Comparison of ENCODE assay signal across 8 cellular contexts in genomic region chr15:69760890-69761568, GRCh38.
DNase-seq lines count a peak whose midpoint lies in the region; ATAC-seq and TF ChIP-seq lines count a peak whose summit lies in the region.

No MANE protein-coding gene starts in this region.

- peaks cover 5% of the 10 kb centered on the region for H3K27me3 Mint-ChIP-seq in activated CD8-positive, alpha-beta T cell treated with anti-CD3 and anti-CD28 coated beads, Interleukin-2, amount 10 ng/mL, durations not matched to agents 7 days and 5 days (ENCODE audit: low read depth)
- no peaks in the 10 kb centered on the region for H3K27me3 Mint-ChIP-seq in endothelial cell (ENCODE audit: unreplicated experiment)
- peaks cover 6% of the 10 kb centered on the region for H3K27me3 Mint-ChIP-seq in osteocyte (ENCODE audit: unreplicated experiment)

- no peak for TF ChIP-seq EP300 in transverse colon (IDR thresholded peaks at IDR 0.05; ENCODE audit: low read depth)

- H3K27ac ChIP-seq in transverse colon: peak overlapping the region in 3 of 4 donors; percentile 21 to 47 (median 31)

- CTCF ChIA-PET in activated CD8-positive, alpha-beta T cell treated with anti-CD3 and anti-CD28 coated beads, Interleukin-2, amount 10 ng/mL, durations not matched to agents 7 days and 5 days (lab: Charles Lee): interaction anchor here (0.8 to 1.9 kb wide), 6 partner anchors 12 to 93 kb away, joined by 3 to 11 read pairs (median 4); no protein-coding TSS in a partner anchor

- H3K4me3 ChIP-seq in transverse colon: no peak overlapping the region

- peak; percentile 95 for DNase-seq in AG09319 (ENCODE audit: extremely low read depth, low read depth)
- DNase-seq in NAMALWA (ENCODE audit: low spot score): peak; percentile 17
- peak; percentile 92 for DNase-seq in activated CD8-positive, alpha-beta T cell treated with anti-CD3 and anti-CD28 coated beads, Interleukin-2, amount 10 ng/mL, durations not matched to agents 7 days and 5 days
- DNase-seq in endothelial cell (ENCODE audit: low spot score): no peak
- no peak for DNase-seq in osteocyte (ENCODE audit: extremely low spot score, unreplicated experiment)
- DNase-seq in transverse colon: peak; percentile 34
- DNase-seq in DMS153 (lab: John Stamatoyannopoulos, UW): no peak

- POLR2A ChIA-PET in activated CD8-positive, alpha-beta T cell treated with anti-CD3 and anti-CD28 coated beads, Interleukin-2, amount 10 ng/mL, durations not matched to agents 7 days and 5 days (lab: Charles Lee): interaction anchor here (0.6 to 0.9 kb wide), 7 partner anchors 12 to 338 kb away, joined by 3 to 7 read pairs (median 4); no protein-coding TSS in a partner anchor

- 66 to 69% methylated on average over 7 of the region's 7 CpGs for WGBS in transverse colon (ENCODE audit: low coverage in 1 of 2), 2 donors

- no peak for TF ChIP-seq POLR2A in transverse colon (IDR thresholded peaks at IDR 0.05)

- peaks cover 74% of the 10 kb centered on the region for H3K4me1 Mint-ChIP-seq in activated CD8-positive, alpha-beta T cell treated with anti-CD3 and anti-CD28 coated beads, Interleukin-2, amount 10 ng/mL, durations not matched to agents 7 days and 5 days (ENCODE audit: low read depth)
- H3K4me1 Mint-ChIP-seq in endothelial cell (ENCODE audit: unreplicated experiment) (peaks cover 29% of the 10 kb centered on the region), osteocyte (ENCODE audit: unreplicated experiment) (peaks cover 23% of the 10 kb centered on the region)

- intact Hi-C loops in transverse colon (cut with DNase I; ENCODE audit: low total_unique reads): no loop called here

- peak overlapping the region; percentile 43 for H3K4me3 Mint-ChIP-seq in activated CD8-positive, alpha-beta T cell treated with anti-CD3 and anti-CD28 coated beads, Interleukin-2, amount 10 ng/mL, durations not matched to agents 7 days and 5 days
- no peak overlapping the region for H3K4me3 Mint-ChIP-seq in endothelial cell (ENCODE audit: unreplicated experiment)
- no peak overlapping the region for H3K4me3 Mint-ChIP-seq in osteocyte (ENCODE audit: unreplicated experiment)

- in situ Hi-C loops in transverse colon (cut with MboI; ENCODE audit: low pct_ligation_motif_present in 1 of 4, low pct_unique_long_range_greater_than_20kb in 1 of 4, low sequenced_read_pairs in 3 of 4): no loop called here

- H3K27ac Mint-ChIP-seq in activated CD8-positive, alpha-beta T cell treated with anti-CD3 and anti-CD28 coated beads, Interleukin-2, amount 10 ng/mL, durations not matched to agents 7 days and 5 days: peak overlapping the region; percentile 85
- H3K27ac Mint-ChIP-seq in endothelial cell (ENCODE audit: unreplicated experiment) (peak overlapping the region; percentile 41), osteocyte (ENCODE audit: unreplicated experiment) (peak overlapping the region; percentile 72)

- TF ChIP-seq CTCF in AG09319 (IDR thresholded peaks at IDR 0.05; ENCODE audit: low read depth, low read length): no peak
- TF ChIP-seq CTCF in endothelial cell (IDR thresholded peaks at IDR 0.05; ENCODE audit: unreplicated experiment): no peak
- TF ChIP-seq CTCF in osteocyte (IDR thresholded peaks at IDR 0.05): no peak
- no peak for TF ChIP-seq CTCF in transverse colon (IDR thresholded peaks at IDR 0.05)

- no peaks in the 10 kb centered on the region for H3K27me3 ChIP-seq in transverse colon

- H3K9me3 Mint-ChIP-seq in activated CD8-positive, alpha-beta T cell treated with anti-CD3 and anti-CD28 coated beads, Interleukin-2, amount 10 ng/mL, durations not matched to agents 7 days and 5 days (ENCODE audit: insufficient read depth): peaks cover 16% of the 10 kb centered on the region
- H3K9me3 Mint-ChIP-seq in endothelial cell (ENCODE audit: unreplicated experiment) (no peaks in the 10 kb centered on the region), osteocyte (ENCODE audit: unreplicated experiment) (no peaks in the 10 kb centered on the region)

- H3K9me3 ChIP-seq in transverse colon: no peaks in the 10 kb centered on the region

- peaks cover 6 to 14% (median 8%) of the 10 kb centered on the region in 4 donors for H3K4me1 ChIP-seq in transverse colon

- peak; percentile 58 for ATAC-seq in GM21576 (IDR thresholded peaks at IDR 0.05; ENCODE audit: unreplicated experiment)
- peak; percentile 69 for ATAC-seq in activated CD8-positive, alpha-beta T cell treated with anti-CD3 and anti-CD28 coated beads, Interleukin-2, amount 10 ng/mL, durations not matched to agents 7 days and 5 days

- no peaks in the 10 kb centered on the region for H3K36me3 ChIP-seq in transverse colon

- peaks cover 29% of the 10 kb centered on the region for H3K36me3 Mint-ChIP-seq in activated CD8-positive, alpha-beta T cell treated with anti-CD3 and anti-CD28 coated beads, Interleukin-2, amount 10 ng/mL, durations not matched to agents 7 days and 5 days (ENCODE audit: low read depth)
- no peaks in the 10 kb centered on the region for H3K36me3 Mint-ChIP-seq in endothelial cell (ENCODE audit: low read depth, unreplicated experiment)
- no peaks in the 10 kb centered on the region for H3K36me3 Mint-ChIP-seq in osteocyte (ENCODE audit: unreplicated experiment)

Comparison
In these comparisons a context has a peak if more than half of its experiments do, and no peak if none do; other contexts are left out.
1. DNase-seq: peak in AG09319 (single experiment), NAMALWA (single experiment), activated CD8-positive, alpha-beta T cell treated with anti-CD3 and anti-CD28 coated beads, Interleukin-2, amount 10 ng/mL, durations not matched to agents 7 days and 5 days (single experiment) and transverse colon (single experiment); none in endothelial cell (single experiment), osteocyte (single experiment) and DMS153 (single experiment).
2. Peak in every context shown above with its lines, with median percentiles within 50 percentile points of each other: H3K27ac Mint-ChIP-seq.